8 cellular contexts compared by ENCODE assay signal in the genomic region with DNA sequence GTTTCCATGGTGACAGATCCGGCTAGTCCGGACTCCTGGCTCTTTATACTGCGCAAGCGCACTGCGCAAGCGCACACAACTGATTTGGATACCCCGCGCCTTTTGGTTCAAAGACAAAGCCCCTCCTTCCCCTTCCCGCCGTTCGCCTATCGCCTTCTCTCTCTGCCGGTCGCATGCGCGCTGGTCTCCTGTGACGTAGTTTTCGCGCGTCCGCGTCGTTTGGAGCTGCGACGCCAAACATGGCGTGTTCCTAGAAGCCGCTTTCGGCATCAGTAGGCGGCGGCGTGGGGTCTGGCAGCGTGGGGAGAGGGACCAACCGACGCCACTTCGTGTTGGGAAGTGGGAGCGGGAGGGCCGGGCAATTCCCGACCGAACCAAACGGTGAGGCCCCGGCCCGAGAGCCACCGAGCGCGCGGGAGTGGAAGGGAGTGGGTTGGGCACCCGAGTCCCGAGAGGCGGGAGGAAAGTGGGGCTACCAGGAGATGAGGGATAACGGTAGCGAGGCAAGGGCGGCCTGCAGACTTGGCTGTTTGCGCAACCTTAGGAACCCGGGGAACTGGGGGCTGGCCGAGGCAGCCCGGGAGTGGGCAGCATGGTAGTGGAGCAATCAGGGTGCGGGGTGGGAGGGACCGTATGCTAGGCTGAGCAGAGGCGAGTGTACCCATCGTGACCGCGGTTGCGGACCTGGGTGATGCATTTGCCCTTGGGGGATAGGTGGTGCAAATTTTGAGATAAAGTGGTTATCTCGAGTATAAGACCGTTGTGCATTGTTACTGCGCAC. TPM values are rescaled to one million over a fixed set of nuclear protein-coding genes. Genes with fewer than 3 reads are reported as not detected.
DNase-seq lines count a peak whose midpoint lies in the region; ATAC-seq and TF ChIP-seq lines count a peak whose summit lies in the region.

A gene (plus strand): TSS at position 215 of the 781 bp plus-strand sequence. CDS start 24,517 bp downstream, outside the sequence.

- H3K27ac ChIP-seq in KMS-11, result peak within 1 kb of the TSS; percentile 71
- H3K27ac ChIP-seq in Peyer's patch, result peak within 1 kb of the TSS; percentile 38 to 80 (median 74)
- peak within 1 kb of the TSS; percentile 31 to 85 for H3K27ac ChIP-seq in esophagus (ENCODE audit: low read depth in 2 of 2, low read length in 1 of 2)

- no peaks in the 10 kb centered on the region; the same call in 1 of the 2 replicates for H4K20me1 ChIP-seq in KMS-11 (ENCODE audit: insufficient read depth)

- TF ChIP-seq CTCF in KMS-11 (conservative IDR thresholded peaks at IDR 0.05; ENCODE audit: low read depth, low read length), result no peak
- peak in 1 of 6 experiments; percentile 19 for TF ChIP-seq CTCF in Peyer's patch (IDR thresholded peaks at IDR 0.05)

- H3K79me2 ChIP-seq in KMS-11 (ENCODE audit: insufficient read depth, low read depth), result peaks cover 52% of the 10 kb centered on the region

- H3K4me3 ChIP-seq in KMS-11 (IDR thresholded peaks at IDR 0.05; ENCODE audit: insufficient read depth, low read depth, low read length) (no peak within 1 kb of the TSS), Peyer's patch (peak within 1 kb of the TSS; percentile 72 to 99 (median 90)), esophagus (ENCODE audit: low read depth in 1 of 2, low read length in 2 of 2) (peak within 1 kb of the TSS; percentile 92 to 97), mucosa of stomach (ENCODE audit: low read length) (peak within 1 kb of the TSS; percentile 65)

- TF ChIP-seq POLR2A in Peyer's patch (IDR thresholded peaks at IDR 0.05), result peak; percentile 44 to 66

- H2AFZ ChIP-seq in KMS-11 (ENCODE audit: low read depth), result peak within 1 kb of the TSS; percentile 89

- peak; percentile 98 for DNase-seq in DMS53 treated with DMSO at 0.1 percent for 48 hours (lab: John Stamatoyannopoulos, UW; ENCODE audit: unreplicated experiment)
- peak; percentile 93 to 99 (median 98) for DNase-seq in Peyer's patch
- DNase-seq in activated T-cell treated with anti-CD3 and anti-CD28 coated beads, Interleukin-2, amount 50 U/mL, for 48 hours, result peak; percentile 99
- DNase-seq in stimulated activated CD8-positive, alpha-beta memory T cell treated with anti-CD3 and anti-CD28 coated beads, Interleukin-7, amount 100 ng/mL, for 1 hour (ENCODE audit: low read depth in 2 of 2), result peak; percentile 98 to 99

- H3K36me3 ChIP-seq in KMS-11 (ENCODE audit: insufficient read depth) (no peaks in the 10 kb centered on the region), Peyer's patch (no peaks in the 10 kb centered on the region), esophagus (ENCODE audit: control insufficient read depth in 2 of 2, insufficient read depth in 2 of 2, low read length in 1 of 2) (no peaks in the 10 kb centered on the region), mucosa of stomach (ENCODE audit: control insufficient read depth, insufficient read depth, low read length) (no peaks in the 10 kb centered on the region)

- H3K9ac ChIP-seq in KMS-11 (peak within 1 kb of the TSS; percentile 90), mucosa of stomach (ENCODE audit: low read length) (peak within 1 kb of the TSS; percentile 85)

- H3K4me1 ChIP-seq in KMS-11 (ENCODE audit: low read depth, poor library complexity, severe bottlenecking) (peaks cover 21% of the 10 kb centered on the region), Peyer's patch (peaks cover 0 to 14% (median 3%) of the 10 kb centered on the region in 4 donors), esophagus (ENCODE audit: control insufficient read depth in 2 of 2, insufficient read depth in 2 of 2, low read length in 1 of 2) (peaks cover 0 to 4% of the 10 kb centered on the region in 2 donors), mucosa of stomach (ENCODE audit: control insufficient read depth, insufficient read depth, low read length) (peaks cover 6% of the 10 kb centered on the region)

- ATAC-seq in GM21737 (IDR thresholded peaks at IDR 0.05; ENCODE audit: unreplicated experiment), result peak; percentile 95

- 0 to 1% methylated on average over 66 of the region's 66 CpGs for WGBS in esophagus, 2 donors

- H3K27me3 ChIP-seq in KMS-11 (ENCODE audit: insufficient read depth, low read depth) (no peaks in the 10 kb centered on the region), Peyer's patch (no peaks in the 10 kb centered on the region), esophagus (ENCODE audit: control insufficient read depth in 1 of 2, insufficient read depth in 2 of 2, low read length in 2 of 2) (no peaks in the 10 kb centered on the region), mucosa of stomach (ENCODE audit: control insufficient read depth, insufficient read depth, low read length) (no peaks in the 10 kb centered on the region)

- peak within 1 kb of the TSS; percentile 89 for H3K4me2 ChIP-seq in KMS-11

- H3K9me3 ChIP-seq in Peyer's patch (no peaks in the 10 kb centered on the region), esophagus (ENCODE audit: control insufficient read depth in 2 of 2, insufficient read depth in 1 of 2, low read depth in 1 of 2, low read length in 1 of 2) (no peaks in the 10 kb centered on the region), mucosa of stomach (ENCODE audit: control insufficient read depth, low read length) (no peaks in the 10 kb centered on the region)

RNA-seq across cellular contexts. Expression of the gene that starts here (rescaled TPM):
- total RNA-seq in Peyer's patch, result 10 to 100 TPM in 3 of 4 donors, 1 to 10 TPM in 1; 5.6 to 27.2 (median 13.1) TPM
- polyA plus RNA-seq in esophagus, result 1 to 10 TPM; 5.4 to 9.1 TPM
